In genomic region chr12:110543252-110543959, GRCh38 we compare ENCODE assay signal across 1 cellular context.
TF ChIP-seq lines count a peak whose summit lies in the region.

No MANE protein-coding gene starts in this region.

TF ChIP-seq in K562, 482 proteins besides CTCF, POLR2A, EP300 and RAD21:
- no peak for TF ChIP-seq THRAP3 (IDR thresholded peaks at IDR 0.05; ENCODE audit: borderline replicate concordance)
- TF ChIP-seq WHSC1 (IDR thresholded peaks at IDR 0.05; ENCODE audit: low read length): no peak
